ENCODE assay signal across 8 cellular contexts in genomic region chr18:47175283-47175894, GRCh38. TPM values are rescaled to one million over a fixed set of nuclear protein-coding genes. Genes with fewer than 3 reads are reported as not detected.
DNase-seq lines count a peak whose midpoint lies in the region; ATAC-seq, FAIRE-seq and TF ChIP-seq lines count a peak whose summit lies in the region.

No MANE protein-coding gene starts in this region.

- DNase-seq in AG10803 (ENCODE audit: low read depth) (no peak), esophagus squamous epithelium (lab: John Stamatoyannopoulos, UW) (no peak), prostate gland (ENCODE audit: low spot score) (no peak), urothelium cell line (ENCODE audit: low spot score) (no peak), medulla oblongata (ENCODE audit: extremely low spot score) (no peak)

- no peak for FAIRE-seq in urothelium cell line (lab: Jason Lieb, UNC)

- H3K4me3 ChIP-seq in AG10803 (ENCODE audit: low read length): peak overlapping the region; percentile 88
- peak overlapping the region; percentile 100 for H3K4me3 ChIP-seq in OCI-LY1 (ENCODE audit: low read depth, low read length, poor library complexity, severe bottlenecking)
- H3K4me3 ChIP-seq in esophagus squamous epithelium: peak overlapping the region; percentile 89 to 96 (median 92)
- H3K4me3 ChIP-seq in prostate gland: peak overlapping the region; percentile 60 to 74

- H3F3A ChIP-seq in OCI-LY1 (ENCODE audit: insufficient read depth, low read length): no peaks in the 10 kb centered on the region

- TF ChIP-seq POLR2A in esophagus squamous epithelium (IDR thresholded peaks at IDR 0.05) (no peak), prostate gland (IDR thresholded peaks at IDR 0.05) (no peak)

- no peaks in the 10 kb centered on the region for H3K9me2 ChIP-seq in OCI-LY1 (ENCODE audit: low read depth, low read length)

- H3K9ac ChIP-seq in OCI-LY1 (ENCODE audit: low read length): peak overlapping the region; percentile 100

- H3K36me3 ChIP-seq in OCI-LY1 (ENCODE audit: insufficient read depth, low read length) (no peaks in the 10 kb centered on the region), esophagus squamous epithelium (no peaks in the 10 kb centered on the region), prostate gland (no peaks in the 10 kb centered on the region)

- peak overlapping the region; percentile 99; the same call in 1 of the 2 replicates for H2AFZ ChIP-seq in OCI-LY1 (ENCODE audit: low read length)

- H3K27ac ChIP-seq in OCI-LY1 (ENCODE audit: low read depth, low read length, poor library complexity, severe bottlenecking) (no peak overlapping the region), esophagus squamous epithelium (peak overlapping the region; percentile 81 to 91 (median 88)), prostate gland (peak overlapping the region; percentile 63 to 67)

- H3K9me3 ChIP-seq in OCI-LY1 (ENCODE audit: low read length): no peaks in the 10 kb centered on the region
- no peaks in the 10 kb centered on the region for H3K9me3 ChIP-seq in esophagus squamous epithelium
- no peaks in the 10 kb centered on the region for H3K9me3 ChIP-seq in prostate gland

- H3K27me3 ChIP-seq in OCI-LY1 (ENCODE audit: insufficient read depth, low read length) (no peaks in the 10 kb centered on the region), esophagus squamous epithelium (no peaks in the 10 kb centered on the region), prostate gland (replicated peaks; ENCODE audit: insufficient read depth) (no peaks in the 10 kb centered on the region)

- H3K4me1 ChIP-seq in OCI-LY1 (ENCODE audit: insufficient read depth, low read length, severe bottlenecking): peaks cover 14% of the 10 kb centered on the region
- H3K4me1 ChIP-seq in esophagus squamous epithelium: peaks cover 10 to 39% (median 12%) of the 10 kb centered on the region in 3 donors
- no peaks in the 10 kb centered on the region for H3K4me1 ChIP-seq in prostate gland (replicated peaks)

- TF ChIP-seq CTCF in AG10803 (conservative IDR thresholded peaks at IDR 0.05; ENCODE audit: low read length) (no peak), OCI-LY1 (IDR thresholded peaks at IDR 0.05; ENCODE audit: low read length) (no peak), esophagus squamous epithelium (IDR thresholded peaks at IDR 0.05) (no peak), prostate gland (IDR thresholded peaks at IDR 0.05) (no peak)

- intact Hi-C loops in esophagus squamous epithelium (cut with DNase I) (no loop called here), prostate gland (cut with DNase I) (no loop called here)

- H3K4me2 ChIP-seq in OCI-LY1 (ENCODE audit: low read length): peak overlapping the region; percentile 72

- peaks cover 28% of the 10 kb centered on the region for H3K79me2 ChIP-seq in OCI-LY1 (ENCODE audit: insufficient read depth, low read length)

- ATAC-seq in GM21447 (IDR thresholded peaks at IDR 0.05; ENCODE audit: unreplicated experiment) (peak; percentile 15), GM18870 (IDR thresholded peaks at IDR 0.05; ENCODE audit: unreplicated experiment) (no peak)

- H4K20me1 ChIP-seq in OCI-LY1 (ENCODE audit: insufficient read depth, low read length): no peaks in the 10 kb centered on the region

- 4 to 7% methylated on average over 16 to 19 of the region's 24 CpGs for WGBS in esophagus squamous epithelium, 2 donors
- 2% methylated on average over 24 of the region's 24 CpGs for WGBS in prostate gland

RNA-seq across cellular contexts. Expression of gene IER3IP1, which starts 0.8 kb away (rescaled TPM):
- total RNA-seq in esophagus squamous epithelium (10 to 100 TPM in 2 of 4 donors, 1 to 10 TPM in 2; 5.3 to 14.1 (median 11.1) TPM), prostate gland (10 to 100 TPM in 1 of 2 donors, 1 to 10 TPM in 1; 8.4 to 15.8 TPM)

RNA-seq across cellular contexts. Expression of gene HDHD2, which starts 25.1 kb away (rescaled TPM):
- total RNA-seq in esophagus squamous epithelium: 10 to 100 TPM; 14.9 to 22.9 (median 18.8) TPM
- 10 to 100 TPM; 37.3 to 56.3 TPM for total RNA-seq in prostate gland
